In genomic region chr4:73251384-73251783, GRCh38 we compare ENCODE assay signal across 2 cellular contexts.
TF ChIP-seq lines count a peak whose summit lies in the region.

No MANE protein-coding gene starts in this region.

TF ChIP-seq in HepG2, 621 proteins besides CTCF, POLR2A, EP300 and RAD21 (continued from another document):
- TF ChIP-seq NAIF1 (CRISPR knock-in tag; IDR thresholded peaks at IDR 0.05; ENCODE audit: borderline replicate concordance) (no peak), ZFAT (CRISPR knock-in tag; conservative IDR thresholded peaks at IDR 0.05) (no peak), MYNN (CRISPR knock-in tag; IDR thresholded peaks at IDR 0.05; ENCODE audit: low read depth) (no peak), ZNF333 (CRISPR knock-in tag; IDR thresholded peaks at IDR 0.05; ENCODE audit: borderline replicate concordance) (no peak), TOPORS (CRISPR knock-in tag; IDR thresholded peaks at IDR 0.05) (no peak), ZKSCAN8 (CRISPR knock-in tag; IDR thresholded peaks at IDR 0.05; ENCODE audit: borderline replicate concordance) (no peak), HIC2 (CRISPR knock-in tag; IDR thresholded peaks at IDR 0.05; ENCODE audit: low read depth) (no peak), GABPA (IDR thresholded peaks at IDR 0.05; ENCODE audit: low read depth, low read length) (no peak), GABPA (CRISPR knock-in tag; IDR thresholded peaks at IDR 0.05; ENCODE audit: low read depth) (no peak), SP1 (IDR thresholded peaks at IDR 0.05) (no peak), SP1 (CRISPR knock-in tag; IDR thresholded peaks at IDR 0.05) (no peak), HMGXB4 (CRISPR knock-in tag; IDR thresholded peaks at IDR 0.05; ENCODE audit: borderline replicate concordance in 1 of 2, low read depth in 1 of 2) (no peak)

TF ChIP-seq in WTC11, 78 proteins besides CTCF, POLR2A, EP300 and RAD21 (continued from another document):
- TF ChIP-seq TCF7 (CRISPR knock-in tag; IDR thresholded peaks at IDR 0.05; ENCODE audit: low read depth): no peak
- no peak for TF ChIP-seq GABPB1 (CRISPR knock-in tag; IDR thresholded peaks at IDR 0.05)
- TF ChIP-seq MYBL2 (CRISPR knock-in tag; IDR thresholded peaks at IDR 0.05): no peak
- no peak for TF ChIP-seq FOXP4 (CRISPR knock-in tag; IDR thresholded peaks at IDR 0.05)
- TF ChIP-seq E2F1 (CRISPR knock-in tag; IDR thresholded peaks at IDR 0.05): no peak
- TF ChIP-seq ARID4B (CRISPR knock-in tag; IDR thresholded peaks at IDR 0.05; ENCODE audit: borderline replicate concordance): no peak
- TF ChIP-seq ZNF671 (CRISPR knock-in tag; IDR thresholded peaks at IDR 0.05): no peak
- TF ChIP-seq ZNF416 (CRISPR knock-in tag; IDR thresholded peaks at IDR 0.05): no peak
- no peak for TF ChIP-seq CDX4 (CRISPR knock-in tag; IDR thresholded peaks at IDR 0.05; ENCODE audit: borderline replicate concordance)
- no peak for TF ChIP-seq FOXJ3 (CRISPR knock-in tag; IDR thresholded peaks at IDR 0.05; ENCODE audit: borderline replicate concordance)
- no peak for TF ChIP-seq ZNF317 (CRISPR knock-in tag; IDR thresholded peaks at IDR 0.05; ENCODE audit: borderline replicate concordance, low read depth)
- no peak for TF ChIP-seq ATF6 (CRISPR knock-in tag; IDR thresholded peaks at IDR 0.05)
- TF ChIP-seq ZNF232 (CRISPR knock-in tag; IDR thresholded peaks at IDR 0.05): no peak
